In genomic region chr1:178137238-178137637, GRCh38 we compare ENCODE assay signal across 17 cellular contexts. TPM values are rescaled to one million over a fixed set of nuclear protein-coding genes. Genes with fewer than 3 reads are reported as not detected.
DNase-seq lines count a peak whose midpoint lies in the region; ATAC-seq, FAIRE-seq and TF ChIP-seq lines count a peak whose summit lies in the region.
"Had no signal": no experiment of that assay in that cellular context is flagged by ENCODE, and none has a peak within 500 bp of the region (broad histone marks: within the 10 kb centered on the region; RNA-seq: fewer than 3 reads in every experiment).

No MANE protein-coding gene starts in this region.

- intact Hi-C loops in HepG2 (cut with micrococcal nuclease; ENCODE audit: unreplicated experiment) (no loop called here), dorsolateral prefrontal cortex (cut with DNase I) (no loop called here)

- H3K4me3 ChIP-seq in liver (ENCODE audit: low read depth in 1 of 3, low read length in 3 of 3) (no peak overlapping the region), HepG2 (replicated peaks in 1 of 3; ENCODE audit: insufficient read depth in 1 of 3, low read depth in 2 of 3, low read length in 3 of 3) (no peak overlapping the region), dorsolateral prefrontal cortex (peak overlapping the region in 2 of 59 donors; percentile 8 to 10), muscle layer of duodenum (ENCODE audit: low read depth in 1 of 2, low read length in 2 of 2) (no peak overlapping the region)
- H3K4me3 ChIP-seq: thoracic aorta had no signal

- CTCF ChIA-PET in HepG2 (lab: Yijun Ruan, JAX; ENCODE audit: low intra/inter-chr PET ratio, low total read pairs), result no interaction called here
- CTCF ChIA-PET in activated CD4-positive, alpha-beta memory T cell treated with anti-CD3 and anti-CD28 coated beads, Interleukin-2, amount 10 ng/mL, durations not matched to agents 7 days and 5 days (lab: Charles Lee), result no interaction called here

- H3K9me3 ChIP-seq in liver (ENCODE audit: control insufficient read depth in 4 of 4, low read length in 3 of 4) (no peaks in the 10 kb centered on the region), HepG2 (ENCODE audit: low read length) (no peaks in the 10 kb centered on the region), muscle layer of duodenum (ENCODE audit: control insufficient read depth in 1 of 2, low read length in 2 of 2) (no peaks in the 10 kb centered on the region)
- H3K9me3 ChIP-seq: Caco-2, thoracic aorta had no signal

- H4K20me1 ChIP-seq in HepG2 (ENCODE audit: insufficient read depth, low read length), result no peaks in the 10 kb centered on the region

- H3K4me2 ChIP-seq in HepG2 (ENCODE audit: low read depth, low read length), result no peak overlapping the region

- H2AFZ ChIP-seq in HepG2 (ENCODE audit: low read length), result no peak overlapping the region

- no peaks in the 10 kb centered on the region for H3K36me3 Mint-ChIP-seq in activated CD4-positive, alpha-beta memory T cell treated with anti-CD3 and anti-CD28 coated beads, Interleukin-2, amount 10 ng/mL, durations not matched to agents 7 days and 5 days (ENCODE audit: low read depth)
- H3K36me3 Mint-ChIP-seq: activated naive CD8-positive, alpha-beta T cell treated with anti-CD3 and anti-CD28 coated beads, Interleukin-2, amount 10 ng/mL, durations not matched to agents 7 days and 5 days had no signal

- H3K27me3 Mint-ChIP-seq in activated CD4-positive, alpha-beta memory T cell treated with anti-CD3 and anti-CD28 coated beads, Interleukin-2, amount 10 ng/mL, durations not matched to agents 7 days and 5 days, result no peaks in the 10 kb centered on the region
- H3K27me3 Mint-ChIP-seq: activated naive CD8-positive, alpha-beta T cell treated with anti-CD3 and anti-CD28 coated beads, Interleukin-2, amount 10 ng/mL, durations not matched to agents 7 days and 5 days; progenitor cell of endocrine pancreas had no signal

- in situ Hi-C loops in HepG2 (cut with HindIII; ENCODE audit: extremely low pct_ligation_motif_present, low pct_unique_long_range_greater_than_20kb), result no loop called here

- DNase-seq in HepG2 (ENCODE audit: low spot score), result no peak
- no peak for DNase-seq in dorsolateral prefrontal cortex
- no peak for DNase-seq in activated naive CD4-positive, alpha-beta T cell treated with Interleukin-2 at 50 U/mL for 16 hours
- no peak for DNase-seq in occipital lobe (lab: John Stamatoyannopoulos, UW)
- DNase-seq in activated CD4-positive, alpha-beta memory T cell treated with anti-CD3 and anti-CD28 coated beads, Interleukin-2, amount 10 ng/mL, durations not matched to agents 7 days and 5 days, result no peak
- DNase-seq: activated naive CD8-positive, alpha-beta T cell treated with anti-CD3 and anti-CD28 coated beads, Interleukin-2, amount 10 ng/mL, durations not matched to agents 7 days and 5 days; Caco-2; GDM1; glutamatergic neuron; NCI-H2081; NCI-H524 treated with DMSO at 0.1 percent for 48 hours had no signal

- H3K27ac Mint-ChIP-seq in activated CD4-positive, alpha-beta memory T cell treated with anti-CD3 and anti-CD28 coated beads, Interleukin-2, amount 10 ng/mL, durations not matched to agents 7 days and 5 days, result no peak overlapping the region
- H3K27ac Mint-ChIP-seq: activated naive CD8-positive, alpha-beta T cell treated with anti-CD3 and anti-CD28 coated beads, Interleukin-2, amount 10 ng/mL, durations not matched to agents 7 days and 5 days; progenitor cell of endocrine pancreas; T-helper 1 cell treated with Interleukin-12 subunit alpha and Interleukin-12 subunit beta and Interleukin-4 antibody, amounts not matched to agents 30 μg/mL and 1 μg/mL, for 36 hours had no signal

- TF ChIP-seq CTCF in liver (IDR thresholded peaks at IDR 0.05; ENCODE audit: low read depth, low read length, missing input control) (no peak), HepG2 (CRISPR knock-in tag; IDR thresholded peaks at IDR 0.05) (no peak), dorsolateral prefrontal cortex (IDR thresholded peaks at IDR 0.05 in 54 of 56, conservative IDR thresholded peaks at IDR 0.05 in 2 of 56; ENCODE audit: low read depth in 1 of 56, partially characterized antibody in 56 of 56) (peak in 14 of 56 donors; percentile 7 to 37 (median 16))

- H3K36me3 ChIP-seq in liver (ENCODE audit: control insufficient read depth in 4 of 4, insufficient read depth in 3 of 4, low read depth in 1 of 4, low read length in 3 of 4) (no peaks in the 10 kb centered on the region), HepG2 (replicated peaks in 1 of 2; ENCODE audit: control insufficient read depth in 1 of 2, insufficient read depth in 2 of 2, low read length in 2 of 2) (no peaks in the 10 kb centered on the region), muscle layer of duodenum (ENCODE audit: control insufficient read depth in 1 of 2, insufficient read depth in 2 of 2, low read length in 2 of 2) (no peaks in the 10 kb centered on the region)
- H3K36me3 ChIP-seq: thoracic aorta had no signal

- POLR2A ChIA-PET in HepG2 (lab: Yijun Ruan, JAX), result no interaction called here
- POLR2A ChIA-PET in activated CD4-positive, alpha-beta memory T cell treated with anti-CD3 and anti-CD28 coated beads, Interleukin-2, amount 10 ng/mL, durations not matched to agents 7 days and 5 days (lab: Charles Lee), result no interaction called here

- ATAC-seq in HepG2, result no peak
- no peak for ATAC-seq in HG03442 (IDR thresholded peaks at IDR 0.05; ENCODE audit: unreplicated experiment)

- TF ChIP-seq RAD21 in liver (IDR thresholded peaks at IDR 0.05) (peak; percentile 28 to 38), HepG2 (CRISPR knock-in tag; IDR thresholded peaks at IDR 0.05) (no peak)

- TF ChIP-seq POLR2A in HepG2 (IDR thresholded peaks at IDR 0.05; ENCODE audit: insufficient read depth in 1 of 2, low read depth in 2 of 2, low read length in 2 of 2), result no peak

- WGBS in liver, result 47% methylated on average over 2 of the region's 2 CpGs
- 85% methylated on average over 2 of the region's 2 CpGs for WGBS in HepG2 (ENCODE audit: low lambda C conversion rate)

- no TSS peak for BruUV-seq in HepG2 (replicated peaks; lab: Mats Ljungman, UMichigan)

- no peak overlapping the region for H3K4me3 Mint-ChIP-seq in activated CD4-positive, alpha-beta memory T cell treated with anti-CD3 and anti-CD28 coated beads, Interleukin-2, amount 10 ng/mL, durations not matched to agents 7 days and 5 days
- H3K4me3 Mint-ChIP-seq: activated naive CD8-positive, alpha-beta T cell treated with anti-CD3 and anti-CD28 coated beads, Interleukin-2, amount 10 ng/mL, durations not matched to agents 7 days and 5 days; T-helper 1 cell treated with Interleukin-12 subunit alpha and Interleukin-12 subunit beta and Interleukin-4 antibody, amounts not matched to agents 30 μg/mL and 1 μg/mL, for 36 hours had no signal

- FAIRE-seq in HepG2 (lab: Jason Lieb, UNC), result no peak

- H3K27ac ChIP-seq in liver (ENCODE audit: low read depth in 1 of 2, low read length in 2 of 2) (no peak overlapping the region), HepG2 (ENCODE audit: extremely low read length, insufficient read depth, low read length) (no peak overlapping the region), dorsolateral prefrontal cortex (peak overlapping the region in 42 of 59 donors; percentile 1 to 82 (median 44)), muscle layer of duodenum (ENCODE audit: low read length) (peak overlapping the region; percentile 22)

- peaks cover 6% of the 10 kb centered on the region for H3K9me3 Mint-ChIP-seq in activated CD4-positive, alpha-beta memory T cell treated with anti-CD3 and anti-CD28 coated beads, Interleukin-2, amount 10 ng/mL, durations not matched to agents 7 days and 5 days
- H3K9me3 Mint-ChIP-seq: activated naive CD8-positive, alpha-beta T cell treated with anti-CD3 and anti-CD28 coated beads, Interleukin-2, amount 10 ng/mL, durations not matched to agents 7 days and 5 days had no signal

- TF ChIP-seq EP300 in HepG2 (IDR thresholded peaks at IDR 0.05; ENCODE audit: low read depth in 2 of 2, low read length in 2 of 2) (no peak), HepG2 (CRISPR knock-in tag; IDR thresholded peaks at IDR 0.05; ENCODE audit: borderline replicate concordance) (no peak)

- H3K79me2 ChIP-seq in HepG2 (ENCODE audit: insufficient read depth, low read length), result no peaks in the 10 kb centered on the region

- H3K4me1 ChIP-seq in liver (ENCODE audit: control insufficient read depth in 4 of 4, insufficient read depth in 4 of 4, low read length in 3 of 4) (no peaks in the 10 kb centered on the region), HepG2 (ENCODE audit: insufficient read depth, low read length) (no peaks in the 10 kb centered on the region), muscle layer of duodenum (ENCODE audit: control insufficient read depth in 1 of 2, insufficient read depth in 2 of 2, low read length in 2 of 2) (peaks cover 0 to 16% of the 10 kb centered on the region in 2 donors)
- H3K4me1 ChIP-seq: Caco-2 had no signal

- H3K9ac ChIP-seq in liver (ENCODE audit: low read depth in 1 of 2, low read length in 2 of 2), result no peak overlapping the region
- no peak overlapping the region for H3K9ac ChIP-seq in HepG2 (ENCODE audit: insufficient read depth, low read depth, low read length)

- H3K4me1 Mint-ChIP-seq in activated CD4-positive, alpha-beta memory T cell treated with anti-CD3 and anti-CD28 coated beads, Interleukin-2, amount 10 ng/mL, durations not matched to agents 7 days and 5 days, result no peaks in the 10 kb centered on the region
- H3K4me1 Mint-ChIP-seq: activated naive CD8-positive, alpha-beta T cell treated with anti-CD3 and anti-CD28 coated beads, Interleukin-2, amount 10 ng/mL, durations not matched to agents 7 days and 5 days had no signal

- H3K27me3 ChIP-seq in liver (ENCODE audit: control insufficient read depth in 4 of 4, insufficient read depth in 4 of 4, low read length in 3 of 4) (no peaks in the 10 kb centered on the region), HepG2 (ENCODE audit: control insufficient read depth in 1 of 2, insufficient read depth in 2 of 2, low read length in 2 of 2) (no peaks in the 10 kb centered on the region), dorsolateral prefrontal cortex (no peaks in the 10 kb centered on the region), muscle layer of duodenum (ENCODE audit: low read depth, low read length) (no peaks in the 10 kb centered on the region)

RNA-seq across cellular contexts. Expression of gene RASAL2, which starts 43.3 kb away (rescaled TPM):
- total RNA-seq in liver, result 1 to 10 TPM; 6.0 to 8.1 TPM
- 1 to 10 TPM; 1.8 to 2.2 TPM for polyA plus RNA-seq in liver
- 5.4 and 6.4 TPM in 2 replicates for total RNA-seq in HepG2 (2016; rRNA removed; fragmentation: Illumina TruSeq; extraction: Trizol)
- 1.5 and 1.8 TPM in 2 replicates for total RNA-seq in HepG2 (2016; cell fraction: cytosol; rRNA removed; fragmentation: Illumina TruSeq; extraction: Trizol; ENCODE audit: low read depth)
- 5.2 and 6.3 TPM in 2 replicates for total RNA-seq in HepG2 (2016; cell fraction: insoluble cytoplasmic fraction; rRNA removed; fragmentation: Illumina TruSeq; extraction: Trizol)
- total RNA-seq in HepG2 (2016; cell fraction: membrane; rRNA removed; fragmentation: Illumina TruSeq; extraction: Trizol), result 1.9 and 2.0 TPM in 2 replicates
- 9.0 and 10.9 TPM in 2 replicates for total RNA-seq in HepG2 (2016; cell fraction: nucleus; rRNA removed; fragmentation: Illumina TruSeq; extraction: Trizol)
- polyA plus RNA-seq in HepG2 (2011; rRNA removed), result 4.6 and 5.9 TPM in 2 replicates
- polyA plus RNA-seq in HepG2 (2011; cell fraction: cytosol; rRNA removed), result 3.1 and 3.2 TPM in 2 replicates
- polyA plus RNA-seq in HepG2 (2011; cell fraction: nucleus; rRNA removed), result 13.0 and 15.7 TPM in 2 replicates
- 3.0 and 3.2 TPM in 2 replicates for polyA plus RNA-seq in HepG2 (2012)
- polyA plus RNA-seq in HepG2 (2016; cell fraction: cytosol; fragmentation: Illumina TruSeq; extraction: Trizol; ENCODE audit: low read depth), result 0.06 and 0.07 TPM in 2 replicates
- polyA plus RNA-seq in HepG2 (2016; cell fraction: insoluble cytoplasmic fraction; fragmentation: Illumina TruSeq; extraction: Trizol; ENCODE audit: low read depth), result 4.1 and 4.5 TPM in 2 replicates
- 0.26 and 0.38 TPM in 2 replicates for polyA plus RNA-seq in HepG2 (2016; cell fraction: membrane; fragmentation: Illumina TruSeq; extraction: Trizol; ENCODE audit: low read depth)
- polyA plus RNA-seq in HepG2 (2016; cell fraction: nucleus; fragmentation: Illumina TruSeq; extraction: Trizol; ENCODE audit: insufficient read depth, low read depth), result 8.1 and 9.7 TPM in 2 replicates
- polyA minus RNA-seq in HepG2 (2011; rRNA and poly(A)+ RNA removed; ENCODE audit: low replicate concordance), result 15.5 and 36.8 TPM in 2 replicates
- polyA minus RNA-seq in HepG2 (2011; cell fraction: cytosol; rRNA and poly(A)+ RNA removed), result 6.7 and 8.0 TPM in 2 replicates
- 34.3 and 40.3 TPM in 2 replicates for polyA minus RNA-seq in HepG2 (2011; cell fraction: nucleus; rRNA and poly(A)+ RNA removed)
- total RNA-seq in dorsolateral prefrontal cortex, result 10 to 100 TPM; 32.2 to 88.3 (median 63.5) TPM
- 41.8 TPM for total RNA-seq in occipital lobe
- total RNA-seq in activated CD4-positive, alpha-beta memory T cell treated with anti-CD3 and anti-CD28 coated beads, Interleukin-2, amount 10 ng/mL, durations not matched to agents 7 days and 5 days, result not detected

Comparison
In these comparisons a context has a peak if more than half of its experiments do, and no peak if none do; other contexts are left out.
1. H3K27ac ChIP-seq: peak in dorsolateral prefrontal cortex (42 of 59) and muscle layer of duodenum (single experiment); none in liver (0 of 2) and HepG2 (single experiment).